In genomic region chr15:72375501-72375845, GRCh38 we compare ENCODE assay signal across 8 cellular contexts. TPM values are rescaled to one million over a fixed set of nuclear protein-coding genes. Genes with fewer than 3 reads are reported as not detected.
A peak's percentile ranks its signal among the peaks of the same experiment; 100 is the strongest.
DNase-seq lines count a peak whose midpoint lies in the region; ATAC-seq, FAIRE-seq and TF ChIP-seq lines count a peak whose summit lies in the region.

No MANE protein-coding gene starts in this region.

- H3K4me3 ChIP-seq in CD4-positive, alpha-beta memory T cell (ENCODE audit: low read length in 2 of 2), result peak overlapping the region; percentile 45 to 95
- peak overlapping the region; percentile 100 for H3K4me3 ChIP-seq in iPS-15b (ENCODE audit: low read depth, low read length)
- H3K4me3 ChIP-seq in small intestine (ENCODE audit: low read depth in 1 of 2, low read length in 2 of 2), result peak overlapping the region; percentile 38 to 77

- H3K36me3 Mint-ChIP-seq in CD4-positive, alpha-beta memory T cell, result peaks cover 7 to 27% of the 10 kb centered on the region in 2 donors
- H3K36me3 Mint-ChIP-seq in activated naive CD8-positive, alpha-beta T cell treated with anti-CD3 and anti-CD28 coated beads, Interleukin-2, amount 50 U/mL, for 24 hours (ENCODE audit: low read depth), result peaks cover 8% of the 10 kb centered on the region

- H3K27ac ChIP-seq in CD4-positive, alpha-beta memory T cell (ENCODE audit: low read depth, low read length), result peak overlapping the region; percentile 79
- H3K27ac ChIP-seq in small intestine (ENCODE audit: low read depth in 1 of 2, low read length in 1 of 2), result peak overlapping the region; percentile 92 to 96

- H3K9me3 ChIP-seq in CD4-positive, alpha-beta memory T cell (ENCODE audit: control insufficient read depth in 1 of 2, low read length in 2 of 2), result no peaks in the 10 kb centered on the region
- no peaks in the 10 kb centered on the region for H3K9me3 ChIP-seq in iPS-15b (ENCODE audit: control insufficient read depth, insufficient read depth, low read length)
- H3K9me3 ChIP-seq in small intestine (ENCODE audit: control insufficient read depth, low read depth), result no peaks in the 10 kb centered on the region

- no peaks in the 10 kb centered on the region for H3K27me3 ChIP-seq in CD4-positive, alpha-beta memory T cell (ENCODE audit: insufficient read depth, low read length)
- no peaks in the 10 kb centered on the region for H3K27me3 ChIP-seq in iPS-15b (ENCODE audit: control insufficient read depth, insufficient read depth, low read length)
- no peaks in the 10 kb centered on the region for H3K27me3 ChIP-seq in small intestine (ENCODE audit: control insufficient read depth in 2 of 2, insufficient read depth in 2 of 2, low read length in 2 of 2)

- peak overlapping the region; percentile 91 for H3K9ac ChIP-seq in iPS-15b (ENCODE audit: low read depth, low read length)

- H3K4me1 ChIP-seq in CD4-positive, alpha-beta memory T cell (ENCODE audit: insufficient read depth, low read length), result peaks cover 39% of the 10 kb centered on the region
- H3K4me1 ChIP-seq in iPS-15b (ENCODE audit: control insufficient read depth, insufficient read depth, low read length) (no peaks in the 10 kb centered on the region), small intestine (ENCODE audit: control insufficient read depth in 2 of 2, insufficient read depth in 1 of 2, low read depth in 1 of 2, low read length in 1 of 2) (peaks cover 0 to 4% of the 10 kb centered on the region in 2 donors)

- POLR2A ChIA-PET in CD4-positive, alpha-beta memory T cell (lab: Charles Lee; ENCODE audit: partially characterized antibody), result interaction anchor here (0.7 to 5.8 kb wide), 19 partner anchors 10 to 410 kb away, joined by 3 to 90 read pairs (median 6); partner anchors contain the start of genes ARIH1, BBS4, CELF6 and HIGD2B

- FAIRE-seq in small intestine (lab: Jason Lieb, UNC) (no peak), GM12892 (lab: Jason Lieb, UNC) (no peak)

- ATAC-seq in GM19468 (IDR thresholded peaks at IDR 0.05; ENCODE audit: extremely low read depth, unreplicated experiment) (peak; percentile 8), HG03520 (IDR thresholded peaks at IDR 0.05; ENCODE audit: unreplicated experiment) (peak; percentile 37)
- peak; percentile 33 for ATAC-seq in activated naive CD8-positive, alpha-beta T cell treated with anti-CD3 and anti-CD28 coated beads, Interleukin-2, amount 50 U/mL, for 24 hours

- H3K27me3 Mint-ChIP-seq in CD4-positive, alpha-beta memory T cell, result no peaks in the 10 kb centered on the region
- peaks cover 3% of the 10 kb centered on the region for H3K27me3 Mint-ChIP-seq in activated naive CD8-positive, alpha-beta T cell treated with anti-CD3 and anti-CD28 coated beads, Interleukin-2, amount 50 U/mL, for 24 hours

- 0 to 1% (median 0%) methylated on average over 17 of the region's 17 CpGs for WGBS in small intestine, 3 donors

- TF ChIP-seq POLR2A in GM12892 (IDR thresholded peaks at IDR 0.05; ENCODE audit: low read depth, low read length), result no peak

- no peak for DNase-seq in CD4-positive, alpha-beta memory T cell
- no peak for DNase-seq in activated naive CD8-positive, alpha-beta T cell treated with anti-CD3 and anti-CD28 coated beads, Interleukin-2, amount 50 U/mL, for 24 hours
- DNase-seq in small intestine, result peak; percentile 78
- no peak for DNase-seq in NCI-H2171 treated with DMSO at 0.1 percent for 48 hours (lab: John Stamatoyannopoulos, UW)
- DNase-seq in GM12892 (ENCODE audit: insufficient read length), result no peak

- H3K9me3 Mint-ChIP-seq in CD4-positive, alpha-beta memory T cell, result peaks cover 0 to 9% (median 0%) of the 10 kb centered on the region in 8 donors
- H3K9me3 Mint-ChIP-seq in activated naive CD8-positive, alpha-beta T cell treated with anti-CD3 and anti-CD28 coated beads, Interleukin-2, amount 50 U/mL, for 24 hours, result no peaks in the 10 kb centered on the region

- H3K36me3 ChIP-seq in CD4-positive, alpha-beta memory T cell (ENCODE audit: insufficient read depth, low read length), result no peaks in the 10 kb centered on the region
- H3K36me3 ChIP-seq in iPS-15b (ENCODE audit: control insufficient read depth, insufficient read depth, low read length) (no peaks in the 10 kb centered on the region), small intestine (ENCODE audit: control insufficient read depth in 2 of 2, insufficient read depth in 2 of 2, low read length in 2 of 2) (peaks cover 0 to 2% of the 10 kb centered on the region in 2 donors)

- peaks cover 36 to 73% (median 51%) of the 10 kb centered on the region in 4 donors for H3K4me1 Mint-ChIP-seq in CD4-positive, alpha-beta memory T cell
- H3K4me1 Mint-ChIP-seq in activated naive CD8-positive, alpha-beta T cell treated with anti-CD3 and anti-CD28 coated beads, Interleukin-2, amount 50 U/mL, for 24 hours, result peaks cover 42% of the 10 kb centered on the region

- peak overlapping the region; percentile 93 to 99 (median 98) for H3K27ac Mint-ChIP-seq in CD4-positive, alpha-beta memory T cell
- peak overlapping the region; percentile 100 for H3K27ac Mint-ChIP-seq in activated naive CD8-positive, alpha-beta T cell treated with anti-CD3 and anti-CD28 coated beads, Interleukin-2, amount 50 U/mL, for 24 hours

- intact Hi-C loops in CD4-positive, alpha-beta memory T cell (cut with micrococcal nuclease), result loop anchor here (5.0 to 10.0 kb wide), 5 partner anchors 101 to 407 kb away; partner anchors contain the start of genes ADPGK, BBS4, HIGD2B and MYO9A

- peak overlapping the region; percentile 89 to 99 (median 94) for H3K4me3 Mint-ChIP-seq in CD4-positive, alpha-beta memory T cell
- peak overlapping the region; percentile 100 for H3K4me3 Mint-ChIP-seq in activated naive CD8-positive, alpha-beta T cell treated with anti-CD3 and anti-CD28 coated beads, Interleukin-2, amount 50 U/mL, for 24 hours

- CTCF ChIA-PET in CD4-positive, alpha-beta memory T cell (lab: Charles Lee; ENCODE audit: partially characterized antibody), result interaction anchor here (0.8 to 1.5 kb wide), 5 partner anchors 8 to 98 kb away, joined by 3 to 4 read pairs (median 3); no protein-coding TSS in a partner anchor

RNA-seq across cellular contexts. Expression of gene HEXA, which starts 0.3 kb away (rescaled TPM):
- total RNA-seq in CD4-positive, alpha-beta memory T cell, result 10 to 100 TPM; 84.4 to 84.6 TPM
- 100 to 1,000 TPM in 1 of 2 donors, 10 to 100 TPM in 1; 69.9 to 102 TPM for polyA plus RNA-seq in CD4-positive, alpha-beta memory T cell
- polyA plus RNA-seq in small intestine, result 100 to 1,000 TPM in 1 of 3 donors, 10 to 100 TPM in 2; 39.7 to 103 (median 63.7) TPM
- 61.6 TPM for polyA plus RNA-seq in GM12892 (2012; ENCODE audit: missing spikeins)

RNA-seq across cellular contexts. Expression of gene TMEM202, which starts 22.6 kb away (rescaled TPM):
- total RNA-seq in CD4-positive, alpha-beta memory T cell, result not detected
- not detected for polyA plus RNA-seq in CD4-positive, alpha-beta memory T cell
- polyA plus RNA-seq in small intestine, result not detected
- not detected for polyA plus RNA-seq in GM12892 (2012; ENCODE audit: missing spikeins)

RNA-seq across cellular contexts. Expression of gene CELF6, which starts 55.5 kb away (rescaled TPM):
- total RNA-seq in CD4-positive, alpha-beta memory T cell, result 1 to 10 TPM; 2.6 to 4.9 TPM
- polyA plus RNA-seq in CD4-positive, alpha-beta memory T cell, result not detected
- 1 to 10 TPM in 1 of 3 donors, under 1 TPM in 2; 0.54 to 4.1 (median 0.89) TPM for polyA plus RNA-seq in small intestine
- polyA plus RNA-seq in GM12892 (2012; ENCODE audit: missing spikeins), result 1.2 TPM
